ENCODE assay signal across 11 cellular contexts in genomic region chr2:181742361-181742760, GRCh38.
DNase-seq lines count a peak whose midpoint lies in the region; ATAC-seq and TF ChIP-seq lines count a peak whose summit lies in the region.
"Had no signal": no experiment of that assay in that cellular context is flagged by ENCODE, and none has a peak within 500 bp of the region (broad histone marks: within the 10 kb centered on the region; RNA-seq: fewer than 3 reads in every experiment).

No MANE protein-coding gene starts in this region.

- TF ChIP-seq CTCF in DND-41 (IDR thresholded peaks at IDR 0.05; ENCODE audit: borderline replicate concordance, extremely low read depth, low read length, poor library complexity, severe bottlenecking) (no peak), Loucy (conservative IDR thresholded peaks at IDR 0.05; ENCODE audit: low read length) (no peak), right lobe of liver (IDR thresholded peaks at IDR 0.05) (no peak), colonic mucosa (IDR thresholded peaks at IDR 0.05) (no peak), gastrocnemius medialis (IDR thresholded peaks at IDR 0.05 in 4 of 5, conservative IDR thresholded peaks at IDR 0.05 in 1 of 5) (no peak), heart left ventricle (IDR thresholded peaks at IDR 0.05) (no peak)

- H4K20me1 ChIP-seq in DND-41 (ENCODE audit: insufficient read depth, low read length), result no peaks in the 10 kb centered on the region
- H4K20me1 ChIP-seq in Loucy (ENCODE audit: insufficient read depth, low read length, poor library complexity, severe bottlenecking), result no peaks in the 10 kb centered on the region

- TF ChIP-seq POLR2A in right lobe of liver (IDR thresholded peaks at IDR 0.05), result no peak
- TF ChIP-seq POLR2A in gastrocnemius medialis (IDR thresholded peaks at IDR 0.05), result no peak
- TF ChIP-seq POLR2A in heart left ventricle (IDR thresholded peaks at IDR 0.05), result no peak

- H2AFZ ChIP-seq in DND-41 (ENCODE audit: low read depth, low read length) (0 out of 2 replicates have a peak overlapping the region, but pooled peaks have one; percentile 53), Loucy (ENCODE audit: low read length) (peak overlapping the region; percentile 44; the same call in 1 of the 2 replicates)

- no peaks in the 10 kb centered on the region for H3K9me2 ChIP-seq in Loucy (replicated peaks; ENCODE audit: low read depth, low read length)

- H3K4me2 ChIP-seq in DND-41 (ENCODE audit: insufficient read depth, low read length) (no peak overlapping the region), Loucy (ENCODE audit: low read depth, low read length, poor library complexity, severe bottlenecking) (no peak overlapping the region)

- H3K4me3 ChIP-seq in DND-41 (ENCODE audit: low read depth in 1 of 2, low read length in 2 of 2) (no peak overlapping the region), Loucy (ENCODE audit: low read length, poor library complexity, severe bottlenecking) (no peak overlapping the region), right lobe of liver (peak overlapping the region in 1 of 3 donors; percentile 28), colonic mucosa (no peak overlapping the region), gastrocnemius medialis (no peak overlapping the region), heart left ventricle (no peak overlapping the region)
- H3K4me3 ChIP-seq: HAP-1 had no signal

- DNase-seq in DND-41, result no peak
- DNase-seq in epithelial cell of prostate (ENCODE audit: low read depth, low spot score), result no peak
- DNase-seq in right lobe of liver, result no peak
- no peak for DNase-seq in colonic mucosa
- DNase-seq in gastrocnemius medialis, result no peak
- DNase-seq in GOT3 (lab: John Stamatoyannopoulos, UW), result no peak
- no peak for DNase-seq in heart left ventricle
- DNase-seq: NCI-H2081 treated with DMSO at 0.1 percent for 48 hours, Right ventricle myocardium superior had no signal

- H3K27ac ChIP-seq in DND-41 (ENCODE audit: low read length), result no peak overlapping the region
- peak overlapping the region; percentile 26 for H3K27ac ChIP-seq in epithelial cell of prostate
- no peak overlapping the region for H3K27ac ChIP-seq in right lobe of liver
- no peak overlapping the region for H3K27ac ChIP-seq in colonic mucosa
- H3K27ac ChIP-seq in gastrocnemius medialis, result no peak overlapping the region
- no peak overlapping the region for H3K27ac ChIP-seq in heart left ventricle

- H3K9ac ChIP-seq in DND-41 (ENCODE audit: low read depth, low read length) (no peak overlapping the region), Loucy (ENCODE audit: low read depth, low read length, poor library complexity, severe bottlenecking) (no peak overlapping the region), colonic mucosa (ENCODE audit: low read depth in 2 of 2, low read length in 2 of 2) (no peak overlapping the region)

- H3K4me1 ChIP-seq in DND-41 (ENCODE audit: insufficient read depth, low read length) (peaks cover 9% of the 10 kb centered on the region; the same call in 1 of the 2 replicates), Loucy (ENCODE audit: insufficient read depth, low read length, poor library complexity, severe bottlenecking) (peaks cover 14% of the 10 kb centered on the region), right lobe of liver (no peaks in the 10 kb centered on the region), colonic mucosa (no peaks in the 10 kb centered on the region), gastrocnemius medialis (peaks cover 0 to 2% of the 10 kb centered on the region in 2 donors), heart left ventricle (peaks cover 0 to 6% (median 0%) of the 10 kb centered on the region in 12 donors)
- H3K4me1 ChIP-seq: HAP-1 had no signal

- H3K27me3 ChIP-seq in DND-41 (ENCODE audit: insufficient read depth, low read length, poor library complexity) (no peaks in the 10 kb centered on the region), Loucy (ENCODE audit: insufficient read depth, low read length, poor library complexity, severe bottlenecking) (no peaks in the 10 kb centered on the region), right lobe of liver (no peaks in the 10 kb centered on the region), colonic mucosa (no peaks in the 10 kb centered on the region), gastrocnemius medialis (no peaks in the 10 kb centered on the region), heart left ventricle (no peaks in the 10 kb centered on the region)

- ATAC-seq in DND-41 (ENCODE audit: insufficient read depth, low read depth) (no peak), right lobe of liver (peak; percentile 39 to 69 (median 60)), gastrocnemius medialis (no peak), heart left ventricle (no peak)

- in situ Hi-C loops in gastrocnemius medialis (cut with MboI; ENCODE audit: low sequenced_read_pairs in 4 of 4), result loop anchor here (10.0 to 25.0 kb wide), 5 partner anchors 162 to 332 kb away; no protein-coding TSS in a partner anchor

- intact Hi-C loops in right lobe of liver (cut with DNase I) (loop anchor here in 1 of 2 donors (5.0 kb wide), 1 partner anchor 335 kb away; no protein-coding TSS in a partner anchor), colonic mucosa (cut with DNase I) (loop anchor here (2.0 to 10.0 kb wide), 3 partner anchors 160 to 912 kb away; no protein-coding TSS in a partner anchor), gastrocnemius medialis (cut with DNase I; ENCODE audit: low total_unique reads) (loop anchor here (1.0 to 2.0 kb wide), 3 partner anchors 160 to 336 kb away; no protein-coding TSS in a partner anchor), heart left ventricle (cut with DNase I) (loop anchor here (1.0 to 10.0 kb wide), 15 partner anchors 145 to 912 kb away; no protein-coding TSS in a partner anchor)

- no peaks in the 10 kb centered on the region for H3K79me2 ChIP-seq in DND-41 (ENCODE audit: insufficient read depth, low read length)
- no peaks in the 10 kb centered on the region for H3K79me2 ChIP-seq in Loucy (ENCODE audit: insufficient read depth, low read length)

- WGBS in right lobe of liver (ENCODE audit: insufficient coverage, low coverage, low lambda C conversion rate, missing lambda C conversion rate), result 17% methylated on average over 3 of the region's 3 CpGs
- WGBS in heart left ventricle, 4 donors, result 41 to 44% (median 43%) methylated on average over 3 of the region's 3 CpGs

- H3K36me3 ChIP-seq in DND-41 (ENCODE audit: insufficient read depth, low read length), result no peaks in the 10 kb centered on the region
- no peaks in the 10 kb centered on the region for H3K36me3 ChIP-seq in Loucy (ENCODE audit: insufficient read depth, low read length)
- no peaks in the 10 kb centered on the region for H3K36me3 ChIP-seq in right lobe of liver
- no peaks in the 10 kb centered on the region for H3K36me3 ChIP-seq in colonic mucosa
- no peaks in the 10 kb centered on the region for H3K36me3 ChIP-seq in gastrocnemius medialis
- H3K36me3 ChIP-seq in heart left ventricle, result no peaks in the 10 kb centered on the region
- H3K36me3 ChIP-seq: HAP-1 had no signal

- H3F3A ChIP-seq in Loucy (ENCODE audit: low read depth), result no peaks in the 10 kb centered on the region

- H3K9me3 ChIP-seq in DND-41 (ENCODE audit: insufficient read depth, low read length, severe bottlenecking) (no peaks in the 10 kb centered on the region), Loucy (ENCODE audit: insufficient read depth, low read depth, low read length) (0 out of 2 replicates have a peak, but pooled peaks cover 1% of the 10 kb centered on the region), right lobe of liver (no peaks in the 10 kb centered on the region), colonic mucosa (no peaks in the 10 kb centered on the region), gastrocnemius medialis (no peaks in the 10 kb centered on the region), heart left ventricle (peaks cover 0 to under 1% (median 0%) of the 10 kb centered on the region in 12 donors)
- H3K9me3 ChIP-seq: HAP-1 had no signal

Comparison
In these comparisons a context has a peak if more than half of its experiments do, and no peak if none do; other contexts are left out.
1. ATAC-seq: peak in right lobe of liver (4 of 4); none in DND-41 (single experiment), gastrocnemius medialis (0 of 2) and heart left ventricle (0 of 4).